Comparison of ENCODE assay signal across 10 cellular contexts in genomic region chr4:76589402-76589801, GRCh38.
DNase-seq lines count a peak whose midpoint lies in the region; ATAC-seq and TF ChIP-seq lines count a peak whose summit lies in the region.
"Had no signal": no experiment of that assay in that cellular context is flagged by ENCODE, and none has a peak within 500 bp of the region (broad histone marks: within the 10 kb centered on the region; RNA-seq: fewer than 3 reads in every experiment).

No MANE protein-coding gene starts in this region.

- peak overlapping the region; percentile 75 for H3K4me3 Mint-ChIP-seq in type B pancreatic cell
- no peak overlapping the region for H3K4me3 Mint-ChIP-seq in activated CD4-positive, alpha-beta T cell treated with anti-CD3 and anti-CD28 coated beads for 36 hours
- H3K4me3 Mint-ChIP-seq in naive thymus-derived CD8-positive, alpha-beta T cell = no peak overlapping the region
- H3K4me3 Mint-ChIP-seq: stimulated activated naive CD8-positive, alpha-beta T cell treated with anti-CD3 and anti-CD28 coated beads, Interleukin-15, amount 100 ng/mL, for 72 hours had no signal

- H3K36me3 ChIP-seq in HUES48 (ENCODE audit: control insufficient read depth, insufficient read depth, low read length) (no peaks in the 10 kb centered on the region), left lung (no peaks in the 10 kb centered on the region)
- H3K36me3 ChIP-seq: ovary had no signal

- POLR2A ChIA-PET in activated CD4-positive, alpha-beta T cell treated with anti-CD3 and anti-CD28 coated beads for 36 hours (lab: Charles Lee) = no interaction called here
- POLR2A ChIA-PET in naive thymus-derived CD8-positive, alpha-beta T cell (lab: Charles Lee) = no interaction called here

- peak; percentile 69 for ATAC-seq in left lung
- ATAC-seq in activated CD4-positive, alpha-beta T cell treated with anti-CD3 and anti-CD28 coated beads for 36 hours = no peak
- ATAC-seq in naive thymus-derived CD8-positive, alpha-beta T cell = no peak
- ATAC-seq: stimulated activated naive CD8-positive, alpha-beta T cell treated with anti-CD3 and anti-CD28 coated beads, Interleukin-15, amount 100 ng/mL, for 72 hours had no signal

- TF ChIP-seq CTCF in choroid plexus epithelial cell (conservative IDR thresholded peaks at IDR 0.05; ENCODE audit: low read depth, low read length) = no peak
- TF ChIP-seq CTCF in left lung (IDR thresholded peaks at IDR 0.05) = no peak
- TF ChIP-seq CTCF in type B pancreatic cell (conservative IDR thresholded peaks at IDR 0.05) = no peak

- H3K9me3 ChIP-seq in HUES48 (ENCODE audit: control insufficient read depth, insufficient read depth, low read length) (no peaks in the 10 kb centered on the region), left lung (no peaks in the 10 kb centered on the region)
- H3K9me3 ChIP-seq: ovary had no signal

- 0 out of 2 replicates have a peak overlapping the region, but pooled peaks have one; percentile 2 for H3K4me3 ChIP-seq in HUES48 (ENCODE audit: low read depth, low read length)
- H3K4me3 ChIP-seq in choroid plexus epithelial cell (ENCODE audit: low read depth, low read length) = no peak overlapping the region
- H3K4me3 ChIP-seq in left lung = no peak overlapping the region
- H3K4me3 ChIP-seq: ovary had no signal

- H3K9ac ChIP-seq in HUES48 (ENCODE audit: low read depth, low read length) = peak overlapping the region; percentile 37

- peaks cover 67% of the 10 kb centered on the region for H3K4me1 ChIP-seq in HUES48 (ENCODE audit: control insufficient read depth, insufficient read depth, low read length)
- H3K4me1 ChIP-seq in left lung = peaks cover 3 to 13% of the 10 kb centered on the region in 2 donors

- peak overlapping the region; percentile 97 for H3K27ac Mint-ChIP-seq in type B pancreatic cell
- no peak overlapping the region for H3K27ac Mint-ChIP-seq in activated CD4-positive, alpha-beta T cell treated with anti-CD3 and anti-CD28 coated beads for 36 hours
- H3K27ac Mint-ChIP-seq in naive thymus-derived CD8-positive, alpha-beta T cell = no peak overlapping the region
- H3K27ac Mint-ChIP-seq: stimulated activated naive CD8-positive, alpha-beta T cell treated with anti-CD3 and anti-CD28 coated beads, Interleukin-15, amount 100 ng/mL, for 72 hours had no signal

- H3K27ac ChIP-seq in HUES48 (ENCODE audit: low read depth, low read length) (peak overlapping the region; percentile 95), left lung (peak overlapping the region; percentile 73 to 80)
- H3K27ac ChIP-seq: ovary had no signal

- H3K27me3 Mint-ChIP-seq in type B pancreatic cell = no peaks in the 10 kb centered on the region
- H3K27me3 Mint-ChIP-seq in activated CD4-positive, alpha-beta T cell treated with anti-CD3 and anti-CD28 coated beads for 36 hours = peaks cover 34% of the 10 kb centered on the region
- peaks cover 19 to 63% (median 35%) of the 10 kb centered on the region in 5 donors for H3K27me3 Mint-ChIP-seq in naive thymus-derived CD8-positive, alpha-beta T cell

- peaks cover 49% of the 10 kb centered on the region for H3K4me1 Mint-ChIP-seq in type B pancreatic cell (ENCODE audit: unreplicated experiment)
- peaks cover 7% of the 10 kb centered on the region for H3K4me1 Mint-ChIP-seq in activated CD4-positive, alpha-beta T cell treated with anti-CD3 and anti-CD28 coated beads for 36 hours
- peaks cover 4 to 10% (median 8%) of the 10 kb centered on the region in 4 donors for H3K4me1 Mint-ChIP-seq in naive thymus-derived CD8-positive, alpha-beta T cell

- H3K27me3 ChIP-seq in HUES48 (ENCODE audit: control insufficient read depth, insufficient read depth, low read length) (no peaks in the 10 kb centered on the region), left lung (peaks cover 0 to 40% of the 10 kb centered on the region in 2 donors)
- H3K27me3 ChIP-seq: ovary had no signal

- peak; percentile 65 for DNase-seq in choroid plexus epithelial cell (ENCODE audit: low read depth)
- DNase-seq in left lung = no peak
- DNase-seq in type B pancreatic cell (ENCODE audit: extremely low spot score, unreplicated experiment) = no peak
- DNase-seq in activated CD4-positive, alpha-beta T cell treated with anti-CD3 and anti-CD28 coated beads for 36 hours = no peak
- DNase-seq in naive thymus-derived CD8-positive, alpha-beta T cell = no peak
- DNase-seq in activated T-cell treated with anti-CD3 and anti-CD28 coated beads, Interleukin-2, amount 50 U/mL, for 48 hours = no peak
- DNase-seq: Karpas-422; stimulated activated naive CD8-positive, alpha-beta T cell treated with anti-CD3 and anti-CD28 coated beads, Interleukin-15, amount 100 ng/mL, for 72 hours had no signal

- CTCF ChIA-PET in activated CD4-positive, alpha-beta T cell treated with anti-CD3 and anti-CD28 coated beads for 36 hours (lab: Charles Lee) = no interaction called here

- intact Hi-C loops in left lung (cut with DNase I) = no loop called here
- intact Hi-C loops in activated CD4-positive, alpha-beta T cell treated with anti-CD3 and anti-CD28 coated beads for 36 hours (cut with DNase I, micrococcal nuclease) = no loop called here

- no peaks in the 10 kb centered on the region for H3K9me3 Mint-ChIP-seq in type B pancreatic cell
- H3K9me3 Mint-ChIP-seq in activated CD4-positive, alpha-beta T cell treated with anti-CD3 and anti-CD28 coated beads for 36 hours (ENCODE audit: low read depth) = no peaks in the 10 kb centered on the region
- H3K9me3 Mint-ChIP-seq in naive thymus-derived CD8-positive, alpha-beta T cell = no peaks in the 10 kb centered on the region
- H3K9me3 Mint-ChIP-seq: stimulated activated naive CD8-positive, alpha-beta T cell treated with anti-CD3 and anti-CD28 coated beads, Interleukin-15, amount 100 ng/mL, for 72 hours had no signal

- no peaks in the 10 kb centered on the region for H3K36me3 Mint-ChIP-seq in type B pancreatic cell
- H3K36me3 Mint-ChIP-seq in activated CD4-positive, alpha-beta T cell treated with anti-CD3 and anti-CD28 coated beads for 36 hours (ENCODE audit: low read depth) = no peaks in the 10 kb centered on the region
- no peaks in the 10 kb centered on the region for H3K36me3 Mint-ChIP-seq in naive thymus-derived CD8-positive, alpha-beta T cell
